In genomic region chr5:115319007-115319406, GRCh38 we compare ENCODE assay signal across 23 cellular contexts.
"Had no signal": no experiment of that assay in that cellular context is flagged by ENCODE, and none has a peak within 500 bp of the region (broad histone marks: within the 10 kb centered on the region; RNA-seq: fewer than 3 reads in every experiment).

No MANE protein-coding gene starts in this region.

- H3K4me1 ChIP-seq: SJSA1 had no signal

- H3K36me3 ChIP-seq: MG63, SJSA1 had no signal

- H3K4me3 ChIP-seq: MG63, SJSA1, SK-N-MC had no signal

- ATAC-seq: Panc1, PC-3 had no signal

- DNase-seq: IMR-90, Karpas-422, KG1, MG63, NCI-H1092 treated with DMSO at 0.1 percent for 48 hours, NCI-H1436, NCI-H187, NCI-H2029, NCI-H2081 treated with DMSO at 0.1 percent for 48 hours, NCI-H2171, NCI-H226, NCI-H446, NCI-H510A, NCI-H524 treated with DMSO at 0.1 percent for 48 hours, NCI-H69, NCI-H774, PC-3, SIG-M5, SW 1271 had no signal

- H3K27ac ChIP-seq: RWPE1, SJSA1, SK-N-MC had no signal

- H3K27me3 ChIP-seq: MG63, SJSA1 had no signal
